14 cellular contexts compared by ENCODE assay signal in genomic region chr2:234911271-234911670, GRCh38. TPM values are rescaled to one million over a fixed set of nuclear protein-coding genes. Genes with fewer than 3 reads are reported as not detected.
DNase-seq lines count a peak whose midpoint lies in the region; FAIRE-seq and TF ChIP-seq lines count a peak whose summit lies in the region.
"Had no signal": no experiment of that assay in that cellular context is flagged by ENCODE, and none has a peak within 500 bp of the region (broad histone marks: within the 10 kb centered on the region; RNA-seq: fewer than 3 reads in every experiment).

No MANE protein-coding gene starts in this region.

- H4K20me1 ChIP-seq in SK-N-SH (ENCODE audit: insufficient read depth) = no peaks in the 10 kb centered on the region
- H4K20me1 ChIP-seq in smooth muscle cell (ENCODE audit: low read depth) = no peaks in the 10 kb centered on the region

- H3K4me3 ChIP-seq in SK-N-SH (ENCODE audit: low read depth in 2 of 2, low read length in 1 of 2) (no peak overlapping the region), smooth muscle cell (no peak overlapping the region)
- H3K4me3 ChIP-seq: ascending aorta had no signal

- peak; percentile 54 for DNase-seq in H54 (ENCODE audit: insufficient read length, low spot score)
- DNase-seq in SK-N-SH = no peak
- peak; percentile 54 for DNase-seq in fibroblast of gingiva (ENCODE audit: low read depth)
- peak; percentile 85 for DNase-seq in renal cortical epithelial cell (ENCODE audit: low read depth)
- no peak for DNase-seq in OCI-M1 (lab: John Stamatoyannopoulos, UW)
- no peak for DNase-seq in G401 (ENCODE audit: low spot score)
- DNase-seq in NCI-H510A (lab: John Stamatoyannopoulos, UW) = no peak
- no peak for DNase-seq in smooth muscle cell (lab: John Stamatoyannopoulos, UW; ENCODE audit: unreplicated experiment)
- DNase-seq: activated CD8-positive, alpha-beta memory T cell treated with anti-CD3 and anti-CD28 coated beads, Interleukin-2, amount 10 ng/mL, durations not matched to agents 7 days and 5 days; erythroblast; kidney; NCI-H774 had no signal

- H3K36me3 ChIP-seq in SK-N-SH (replicated peaks in 1 of 2; ENCODE audit: control insufficient read depth in 1 of 2, insufficient read depth in 2 of 2, low read length in 1 of 2) (no peaks in the 10 kb centered on the region), smooth muscle cell (ENCODE audit: low read depth) (no peaks in the 10 kb centered on the region)
- H3K36me3 ChIP-seq: ascending aorta had no signal

- TF ChIP-seq EP300 in SK-N-SH (IDR thresholded peaks at IDR 0.05; ENCODE audit: borderline replicate concordance in 1 of 2, low read depth in 1 of 2, low read length in 1 of 2) = no peak

- no peak for TF ChIP-seq POLR2A in H54 (IDR thresholded peaks at IDR 0.05; ENCODE audit: low read depth, low read length)

- in situ Hi-C loops in G401 (cut with HindIII; ENCODE audit: low sequenced_read_pairs) = no loop called here

- H3K79me2 ChIP-seq in SK-N-SH (ENCODE audit: insufficient read depth) = no peaks in the 10 kb centered on the region
- no peaks in the 10 kb centered on the region for H3K79me2 ChIP-seq in smooth muscle cell (ENCODE audit: low read depth)

- H3K9ac ChIP-seq in SK-N-SH (no peak overlapping the region), smooth muscle cell (ENCODE audit: low read depth) (no peak overlapping the region)

- H3K9me2 ChIP-seq in SK-N-SH = no peaks in the 10 kb centered on the region

- POLR2A ChIA-PET in SK-N-SH (lab: Yijun Ruan, JAX) = no interaction called here

- H3K27me3 ChIP-seq in SK-N-SH (ENCODE audit: insufficient read depth) = no peaks in the 10 kb centered on the region
- H3K27me3 ChIP-seq in smooth muscle cell (ENCODE audit: low read depth) = no peaks in the 10 kb centered on the region
- H3K27me3 ChIP-seq: ascending aorta had no signal

- H3K4me2 ChIP-seq in SK-N-SH = no peak overlapping the region
- no peak overlapping the region for H3K4me2 ChIP-seq in smooth muscle cell

- WGBS in SK-N-SH (ENCODE audit: low lambda C conversion rate) = 0% methylated on average over 1 of the region's 2 CpGs
- WGBS in smooth muscle cell (ENCODE audit: low lambda C conversion rate) = 6% methylated on average over 2 of the region's 2 CpGs

- TF ChIP-seq CTCF in SK-N-SH (IDR thresholded peaks at IDR 0.05) (no peak), smooth muscle cell (IDR thresholded peaks at IDR 0.05; ENCODE audit: borderline replicate concordance, insufficient read depth, poor library complexity, severe bottlenecking) (no peak)

- no peaks in the 10 kb centered on the region; a peak in 1 of 4 replicates for H3K4me1 ChIP-seq in SK-N-SH (ENCODE audit: control insufficient read depth in 1 of 2, insufficient read depth in 2 of 2, low read depth in 1 of 2, low read length in 1 of 2)
- H3K4me1 ChIP-seq in smooth muscle cell (ENCODE audit: low read depth) = peaks cover 9% of the 10 kb centered on the region
- H3K4me1 ChIP-seq: ascending aorta had no signal

- H3F3A ChIP-seq in SK-N-SH (replicated peaks; ENCODE audit: insufficient read depth) (no peaks in the 10 kb centered on the region), smooth muscle cell (ENCODE audit: low read depth) (peaks cover 11% of the 10 kb centered on the region)

- H3K9me3 ChIP-seq in SK-N-SH (no peaks in the 10 kb centered on the region), smooth muscle cell (replicated peaks; ENCODE audit: low read depth) (no peaks in the 10 kb centered on the region)
- H3K9me3 ChIP-seq: ascending aorta had no signal

- CTCF ChIA-PET in SK-N-SH (lab: Yijun Ruan, JAX) = no interaction called here

- H3K27ac ChIP-seq in SK-N-SH (ENCODE audit: low read depth in 2 of 2, low read length in 1 of 2) (no peak overlapping the region), smooth muscle cell (ENCODE audit: low read depth) (no peak overlapping the region)
- H3K27ac ChIP-seq: ascending aorta had no signal

- no peak for TF ChIP-seq RAD21 in SK-N-SH (IDR thresholded peaks at IDR 0.05; ENCODE audit: low read length)

- peak; percentile 81 for FAIRE-seq in H54 (lab: Jason Lieb, UNC)
- FAIRE-seq: D721Med, kidney had no signal

- H2AFZ ChIP-seq in SK-N-SH (ENCODE audit: low read depth) = no peak overlapping the region
- H2AFZ ChIP-seq in smooth muscle cell (ENCODE audit: low read depth) = no peak overlapping the region

TF ChIP-seq in SK-N-SH, 30 proteins besides CTCF, POLR2A, EP300 and RAD21:
- TF ChIP-seq TAF1 (IDR thresholded peaks at IDR 0.05; ENCODE audit: borderline replicate concordance, low read depth, low read length) = no peak
- TF ChIP-seq TEAD4 (IDR thresholded peaks at IDR 0.05; ENCODE audit: borderline replicate concordance, insufficient read depth) = no peak
- peak; percentile 55 for TF ChIP-seq TCF12 (IDR thresholded peaks at IDR 0.05)
- TF ChIP-seq NFIC (IDR thresholded peaks at IDR 0.05; ENCODE audit: borderline replicate concordance) = peak; percentile 56; the same call in 1 of the 2 replicates
- no peak for TF ChIP-seq MEF2A (IDR thresholded peaks at IDR 0.05; ENCODE audit: borderline replicate concordance, low read depth)
- TF ChIP-seq JUND (IDR thresholded peaks at IDR 0.05) = peak; percentile 52
- TF ChIP-seq FOSL2 (IDR thresholded peaks at IDR 0.05; ENCODE audit: borderline replicate concordance, low read depth) = peak; percentile 75
- no peak for TF ChIP-seq MXI1 (IDR thresholded peaks at IDR 0.05; ENCODE audit: low read depth, low read length)
- no peak for TF ChIP-seq MAX (IDR thresholded peaks at IDR 0.05; ENCODE audit: low read depth)
TF ChIP-seq in SK-N-SH: peak in this region for 4.

RNA-seq across cellular contexts. Expression of gene SH3BP4, which starts 40.5 kb away (rescaled TPM):
- polyA plus RNA-seq in SK-N-SH (2012; rRNA removed) = 27.7 and 32.9 TPM in 2 replicates
- polyA plus RNA-seq in SK-N-SH (2012; cell fraction: cytosol; rRNA removed) = 23.7 and 27.9 TPM in 2 replicates
- 28.8 and 35.9 TPM in 2 replicates for polyA plus RNA-seq in SK-N-SH (2012; cell fraction: nucleus; rRNA removed)
- total RNA-seq in renal cortical epithelial cell = 58.5 and 116 TPM in 2 replicates
- total RNA-seq in G401 (2014; rRNA removed; shearing (Covaris generic)) = 34.8 and 49.1 TPM in 2 replicates
- 47.7 and 58.4 TPM in 2 replicates for total RNA-seq in smooth muscle cell
- polyA plus RNA-seq in smooth muscle cell = 34.9 and 38.9 TPM in 2 replicates

Comparison
In these comparisons a context has a peak if more than half of its experiments do, and no peak if none do; other contexts are left out.
1. DNase-seq: peak in H54 (single experiment), fibroblast of gingiva (single experiment) and renal cortical epithelial cell (single experiment); none in SK-N-SH (single experiment), OCI-M1 (single experiment), G401 (single experiment), NCI-H510A (single experiment) and smooth muscle cell (single experiment).